13 cellular contexts compared by ENCODE assay signal in genomic region chr5:966345-966710, GRCh38. TPM values are rescaled to one million over a fixed set of nuclear protein-coding genes. Genes with fewer than 3 reads are reported as not detected.
A peak's percentile ranks its signal among the peaks of the same experiment; 100 is the strongest.
DNase-seq lines count a peak whose midpoint lies in the region; ATAC-seq and TF ChIP-seq lines count a peak whose summit lies in the region.
"Had no signal": no experiment of that assay in that cellular context is flagged by ENCODE, and none has a peak within 500 bp of the region (broad histone marks: within the 10 kb centered on the region; RNA-seq: fewer than 3 reads in every experiment).

No MANE protein-coding gene starts in this region.

- peaks cover 43 to 88% (median 84%) of the 10 kb centered on the region in 10 experiments for H3K4me1 ChIP-seq in BLaER1 treated with 17β-estradiol and CSF1 and Interleukin-3, amounts not matched to agents 10 nM and 100 nM
- H3K4me1 ChIP-seq in KMS-11 (ENCODE audit: low read depth, poor library complexity, severe bottlenecking) (peaks cover 43% of the 10 kb centered on the region), mesenchymal stem cell (ENCODE audit: control insufficient read depth, insufficient read depth, low read depth, low read length) (no peaks in the 10 kb centered on the region)

- H3K9me3 ChIP-seq in BLaER1 treated with 17β-estradiol and CSF1 and Interleukin-3, amounts not matched to agents 10 nM and 100 nM (replicated peaks in 1 of 11), result peaks cover 0 to 47% (median 11%) of the 10 kb centered on the region in 11 experiments; a peak in 16 of 22 replicates
- peaks cover under 1% of the 10 kb centered on the region for H3K9me3 ChIP-seq in mesenchymal stem cell (ENCODE audit: control insufficient read depth, low read length)

- DNase-seq in left lobe of liver (ENCODE audit: low spot score) (no peak), mesenchymal stem cell (no peak)
- no peak for DNase-seq in stimulated activated CD8-positive, alpha-beta memory T cell treated with anti-CD3 and anti-CD28 coated beads, Interleukin-4, amount 100 ng/mL, for 48 hours
- DNase-seq: Calu3; CD4-positive, CD25-positive, alpha-beta regulatory T cell; DMS 273 treated with DMSO at 0.1 percent for 48 hours; GM23248; IMR-90 had no signal

- H3K4me2 ChIP-seq in BLaER1 treated with 17β-estradiol and CSF1 and Interleukin-3, amounts not matched to agents 10 nM and 100 nM, result peak overlapping the region in 8 of 11 experiments; percentile 87 to 99 (median 92); a peak in 16 of 22 replicates
- H3K4me2 ChIP-seq in KMS-11, result no peak overlapping the region
- no peak overlapping the region for H3K4me2 ChIP-seq in mesenchymal stem cell (ENCODE audit: low read length, poor library complexity, severe bottlenecking)

- H3K23ac ChIP-seq in mesenchymal stem cell (ENCODE audit: low read length in 2 of 2), result no peak overlapping the region

- peaks cover 0 to 6% (median 0%) of the 10 kb centered on the region in 11 experiments; a peak in 1 of 22 replicates for H3K36me3 ChIP-seq in BLaER1 treated with 17β-estradiol and CSF1 and Interleukin-3, amounts not matched to agents 10 nM and 100 nM
- H3K36me3 ChIP-seq in KMS-11 (ENCODE audit: insufficient read depth), result no peaks in the 10 kb centered on the region
- no peaks in the 10 kb centered on the region for H3K36me3 ChIP-seq in mesenchymal stem cell (ENCODE audit: control insufficient read depth in 1 of 2, insufficient read depth in 2 of 2, low read depth in 1 of 2, low read length in 2 of 2)

- ATAC-seq in left lobe of liver, result peak; percentile 27
- no peak for ATAC-seq in HG03442 (IDR thresholded peaks at IDR 0.05; ENCODE audit: unreplicated experiment)
- ATAC-seq: GM12878 had no signal

- H2AFZ ChIP-seq in KMS-11 (ENCODE audit: low read depth) (no peak overlapping the region), mesenchymal stem cell (ENCODE audit: low read depth, low read length) (no peak overlapping the region)
- H2AFZ ChIP-seq: GM23248 had no signal

- H3K79me2 ChIP-seq in KMS-11 (ENCODE audit: insufficient read depth, low read depth), result no peaks in the 10 kb centered on the region; the same call in 1 of the 2 replicates

- H4K20me1 ChIP-seq in BLaER1 treated with 17β-estradiol and CSF1 and Interleukin-3, amounts not matched to agents 10 nM and 100 nM, result peaks cover 0 to 25% (median 0%) of the 10 kb centered on the region in 11 experiments; a peak in 5 of 22 replicates
- H4K20me1 ChIP-seq in KMS-11 (ENCODE audit: insufficient read depth), result no peaks in the 10 kb centered on the region

- no peak overlapping the region for H4K8ac ChIP-seq in mesenchymal stem cell (ENCODE audit: low read length)

- H2BK5ac ChIP-seq in mesenchymal stem cell (ENCODE audit: low read depth, low read length, poor library complexity, severe bottlenecking), result no peak overlapping the region

- no peak overlapping the region for H3K18ac ChIP-seq in mesenchymal stem cell (ENCODE audit: low read depth in 1 of 2, low read length in 2 of 2)

- WGBS in mesenchymal stem cell, result 84% methylated on average over 8 of the region's 9 CpGs

- peaks cover 0 to 60% (median 4%) of the 10 kb centered on the region in 11 experiments; a peak in 10 of 22 replicates for H3K27me3 ChIP-seq in BLaER1 treated with 17β-estradiol and CSF1 and Interleukin-3, amounts not matched to agents 10 nM and 100 nM
- H3K27me3 ChIP-seq in KMS-11 (ENCODE audit: insufficient read depth, low read depth) (no peaks in the 10 kb centered on the region), mesenchymal stem cell (ENCODE audit: control insufficient read depth in 1 of 2, insufficient read depth in 1 of 2, low read length in 2 of 2) (peaks cover 81 to 86% of the 10 kb centered on the region in 2 experiments)

- H2BK15ac ChIP-seq in mesenchymal stem cell (ENCODE audit: low read depth, poor library complexity, severe bottlenecking), result no peak overlapping the region

- H2BK120ac ChIP-seq in mesenchymal stem cell (ENCODE audit: low read depth, low read length), result no peak overlapping the region

- no peak overlapping the region for H3K4ac ChIP-seq in mesenchymal stem cell (ENCODE audit: low read depth in 1 of 2, low read length in 2 of 2)

- H2BK12ac ChIP-seq in mesenchymal stem cell (ENCODE audit: low read length in 2 of 2), result no peak overlapping the region

- no peaks in the 10 kb centered on the region for H3K79me1 ChIP-seq in mesenchymal stem cell (replicated peaks; ENCODE audit: low read length, poor library complexity, severe bottlenecking)

- no peak for TF ChIP-seq CTCF in KMS-11 (conservative IDR thresholded peaks at IDR 0.05; ENCODE audit: low read depth, low read length)

- peak overlapping the region in 1 of 11 experiments; percentile 90; a peak in 1 of 22 replicates for H3K27ac ChIP-seq in BLaER1 treated with 17β-estradiol and CSF1 and Interleukin-3, amounts not matched to agents 10 nM and 100 nM
- H3K27ac ChIP-seq in KMS-11 (peak overlapping the region; percentile 1; the same call in 1 of the 2 replicates), mesenchymal stem cell (ENCODE audit: low read length, poor library complexity, severe bottlenecking) (no peak overlapping the region)
- H3K27ac ChIP-seq: GM23248 had no signal

- no peak overlapping the region for H3K14ac ChIP-seq in mesenchymal stem cell (ENCODE audit: low read length in 2 of 2)

- no peak overlapping the region for H2AK5ac ChIP-seq in mesenchymal stem cell (ENCODE audit: low read length, severe bottlenecking)

- no peak overlapping the region for H3K9ac ChIP-seq in BLaER1 treated with 17β-estradiol and CSF1 and Interleukin-3, amounts not matched to agents 10 nM and 100 nM
- H3K9ac ChIP-seq in KMS-11 (no peak overlapping the region), mesenchymal stem cell (ENCODE audit: low read length) (no peak overlapping the region)
- H3K9ac ChIP-seq: GM23248 had no signal

- no peak overlapping the region for H4K91ac ChIP-seq in mesenchymal stem cell (ENCODE audit: low read length)

- no peak overlapping the region for H3K4me3 ChIP-seq in BLaER1 treated with 17β-estradiol and CSF1 and Interleukin-3, amounts not matched to agents 10 nM and 100 nM
- H3K4me3 ChIP-seq in KMS-11 (IDR thresholded peaks at IDR 0.05; ENCODE audit: insufficient read depth, low read depth, low read length), result no peak overlapping the region
- H3K4me3 ChIP-seq in mesenchymal stem cell (ENCODE audit: insufficient read depth in 1 of 2, low read depth in 1 of 2, low read length in 2 of 2), result no peak overlapping the region
- H3K4me3 ChIP-seq: GM12878, GM23248 had no signal

RNA-seq across cellular contexts. Expression of gene NKD2, which starts 42.3 kb away (rescaled TPM):
- 1.6 TPM for total RNA-seq in left lobe of liver
- 6.5 TPM for polyA plus RNA-seq in mesenchymal stem cell (2013, experiment 1 of 2)
- 6.2 TPM for polyA plus RNA-seq in mesenchymal stem cell (2013, experiment 2 of 2)
- total RNA-seq: CD4-positive, CD25-positive, alpha-beta regulatory T cell; GM23248; IMR-90 had no signal
- polyA plus RNA-seq: BJ; CD4-positive, CD25-positive, alpha-beta regulatory T cell; GM23248; IMR-90 had no signal

Comparison
In these comparisons a context has a peak if more than half of its experiments do, and no peak if none do; other contexts are left out.
1. H3K4me2 ChIP-seq: peak in BLaER1 treated with 17β-estradiol and CSF1 and Interleukin-3, amounts not matched to agents 10 nM and 100 nM (8 of 11); none in KMS-11 (single experiment) and mesenchymal stem cell (single experiment).